7 cellular contexts compared by ENCODE assay signal in the genomic region with DNA sequence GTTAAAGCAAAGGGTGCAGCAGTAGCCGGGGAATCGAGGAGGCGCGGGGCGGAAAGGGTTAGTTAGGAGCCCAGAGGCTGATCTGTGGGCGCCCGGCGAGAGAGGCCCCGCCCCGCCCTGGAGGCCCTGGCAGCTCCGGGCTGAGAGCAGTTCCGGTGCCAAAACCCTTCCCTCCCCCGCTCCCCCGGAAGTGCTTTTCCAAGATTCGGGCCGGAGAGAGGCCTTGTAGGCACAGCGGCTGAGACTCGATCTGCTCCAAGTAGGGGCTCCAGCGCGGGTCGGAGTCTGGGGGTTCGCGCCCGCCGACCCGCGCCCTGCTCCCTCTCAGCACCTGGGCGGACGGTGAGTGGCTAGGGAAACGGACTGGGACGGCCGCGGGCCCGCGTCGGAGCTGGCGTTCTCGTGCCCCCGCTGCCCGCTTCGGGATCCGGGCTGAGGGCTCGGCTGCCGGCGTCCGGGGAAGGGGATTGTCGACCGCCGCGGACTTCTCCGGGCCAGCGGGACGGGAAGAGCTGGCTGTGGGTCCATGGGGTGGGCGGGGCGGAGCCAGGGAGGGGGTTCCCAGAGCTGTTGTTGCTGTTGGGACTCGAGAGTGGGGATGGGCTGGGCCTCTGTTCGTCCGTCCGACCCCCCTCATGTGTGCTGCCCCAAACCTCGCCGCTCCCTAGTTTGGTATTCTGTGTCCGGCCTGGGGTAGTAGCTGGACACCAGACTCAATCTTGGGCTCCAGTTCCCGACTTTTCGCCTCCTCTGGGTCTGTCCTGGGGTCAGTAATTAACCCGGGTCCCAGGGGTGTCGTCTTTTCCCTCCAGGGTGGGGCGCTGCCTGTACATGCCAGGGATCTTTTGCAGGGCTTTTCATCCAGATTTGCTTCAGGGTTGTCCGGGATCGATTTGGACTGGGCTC.
DNase-seq lines count a peak whose midpoint lies in the region; ATAC-seq and TF ChIP-seq lines count a peak whose summit lies in the region.

A gene with protein sequence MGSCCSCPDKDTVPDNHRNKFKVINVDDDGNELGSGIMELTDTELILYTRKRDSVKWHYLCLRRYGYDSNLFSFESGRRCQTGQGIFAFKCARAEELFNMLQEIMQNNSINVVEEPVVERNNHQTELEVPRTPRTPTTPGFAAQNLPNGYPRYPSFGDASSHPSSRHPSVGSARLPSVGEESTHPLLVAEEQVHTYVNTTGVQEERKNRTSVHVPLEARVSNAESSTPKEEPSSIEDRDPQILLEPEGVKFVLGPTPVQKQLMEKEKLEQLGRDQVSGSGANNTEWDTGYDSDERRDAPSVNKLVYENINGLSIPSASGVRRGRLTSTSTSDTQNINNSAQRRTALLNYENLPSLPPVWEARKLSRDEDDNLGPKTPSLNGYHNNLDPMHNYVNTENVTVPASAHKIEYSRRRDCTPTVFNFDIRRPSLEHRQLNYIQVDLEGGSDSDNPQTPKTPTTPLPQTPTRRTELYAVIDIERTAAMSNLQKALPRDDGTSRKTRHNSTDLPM (plus strand): TSS at position 200 of the 906 bp plus-strand sequence. CDS start 98,643 bp downstream, outside the sequence.

- TF ChIP-seq CTCF in astrocyte of the cerebellum (IDR thresholded peaks at IDR 0.05; ENCODE audit: low read depth, low read length, missing control alignments) (peak; percentile 43), retinal pigment epithelial cell (conservative IDR thresholded peaks at IDR 0.05; ENCODE audit: low read depth, low read length) (peak; percentile 63)

- ATAC-seq in GM18505 (IDR thresholded peaks at IDR 0.05; ENCODE audit: unreplicated experiment) = peak; percentile 91
- ATAC-seq in HG02970 (IDR thresholded peaks at IDR 0.05; ENCODE audit: low FRiP score, unreplicated experiment) = peak; percentile 91

- DNase-seq in NCI-H187 treated with DMSO at 0.1 percent for 48 hours (lab: John Stamatoyannopoulos, UW) (peak; percentile 72), T-helper 22 cell (ENCODE audit: low read depth) (peak; percentile 69), astrocyte of the cerebellum (ENCODE audit: low read depth) (peak; percentile 77), hippocampal formation (lab: John Stamatoyannopoulos, UW) (peak; percentile 91 to 95), retinal pigment epithelial cell (ENCODE audit: low read depth) (peak; percentile 66)

- TF ChIP-seq POLR2A in GM18505 (IDR thresholded peaks at IDR 0.05; ENCODE audit: borderline replicate concordance, extremely low read depth, insufficient read depth, insufficient read length) = peak; percentile 84

- H3K4me3 ChIP-seq in astrocyte of the cerebellum (ENCODE audit: low read depth, low read length) (peak within 1 kb of the TSS; percentile 95), retinal pigment epithelial cell (ENCODE audit: low read length) (peak within 1 kb of the TSS; percentile 94)

- in situ Hi-C loops in astrocyte of the cerebellum (cut with HindIII; ENCODE audit: low sequenced_read_pairs) = no loop called here

Comparison
In these comparisons a context has a peak if more than half of its experiments do, and no peak if none do; other contexts are left out.
1. Peak in every context shown above with its lines: DNase-seq, ATAC-seq and H3K4me3 ChIP-seq.